In genomic region chr10:125448596-125448995, GRCh38 we compare ENCODE assay signal across 9 cellular contexts.
A peak's percentile ranks its signal among the peaks of the same experiment; 100 is the strongest.
DNase-seq lines count a peak whose midpoint lies in the region; ATAC-seq, FAIRE-seq and TF ChIP-seq lines count a peak whose summit lies in the region.
"Had no signal": no experiment of that assay in that cellular context is flagged by ENCODE, and none has a peak within 500 bp of the region (broad histone marks: within the 10 kb centered on the region; RNA-seq: fewer than 3 reads in every experiment).

No MANE protein-coding gene starts in this region.

- H3K9me3 ChIP-seq in A549, result no peaks in the 10 kb centered on the region
- H3K9me3 ChIP-seq in esophagus squamous epithelium, result no peaks in the 10 kb centered on the region

- peaks cover 0 to 2% of the 10 kb centered on the region in 2 donors for H3K4me1 Mint-ChIP-seq in natural killer cell treated with Interleukin-12 subunit alpha and Interleukin-12 subunit beta and Interleukin-15 and Interleukin-18, amount 100 ng/mL, for 72 hours (ENCODE audit: low read depth in 2 of 2)

- TF ChIP-seq CTCF in A549 (IDR thresholded peaks at IDR 0.05) (peak; percentile 48), esophagus squamous epithelium (IDR thresholded peaks at IDR 0.05) (peak in 4 of 6 experiments; percentile 10 to 43 (median 22))

- H3K36me3 Mint-ChIP-seq in natural killer cell treated with Interleukin-12 subunit alpha and Interleukin-12 subunit beta and Interleukin-15 and Interleukin-18, amount 100 ng/mL, for 72 hours, result no peaks in the 10 kb centered on the region

- H3K4me1 ChIP-seq in A549, result no peaks in the 10 kb centered on the region
- no peaks in the 10 kb centered on the region for H3K4me1 ChIP-seq in esophagus squamous epithelium

- intact Hi-C loops in esophagus squamous epithelium (cut with DNase I), result no loop called here

- H3K36me3 ChIP-seq in esophagus squamous epithelium, result no peaks in the 10 kb centered on the region

- no peak overlapping the region for H3K27ac Mint-ChIP-seq in natural killer cell treated with Interleukin-12 subunit alpha and Interleukin-12 subunit beta and Interleukin-15 and Interleukin-18, amount 100 ng/mL, for 72 hours

- 0 out of 5 replicates have a peak, but pooled peaks of 1 of the 2 experiments have one; percentile 23 for TF ChIP-seq RAD21 in A549 (conservative IDR thresholded peaks at IDR 0.05 in 1 of 2, IDR thresholded peaks at IDR 0.05 in 1 of 2)

- H3K4me3 ChIP-seq in A549 (no peak overlapping the region), esophagus squamous epithelium (no peak overlapping the region)

- POLR2A ChIA-PET in A549 (lab: Yijun Ruan, JAX), result interaction anchor here (0.6 kb wide), 1 partner anchor 37 kb away, joined by 3 read pairs; no protein-coding TSS in a partner anchor

- H3K27me3 Mint-ChIP-seq in natural killer cell treated with Interleukin-12 subunit alpha and Interleukin-12 subunit beta and Interleukin-15 and Interleukin-18, amount 100 ng/mL, for 72 hours, result peaks cover 16 to 39% of the 10 kb centered on the region in 2 donors

- no peaks in the 10 kb centered on the region for H3K9me3 Mint-ChIP-seq in natural killer cell treated with Interleukin-12 subunit alpha and Interleukin-12 subunit beta and Interleukin-15 and Interleukin-18, amount 100 ng/mL, for 72 hours

- no peak for TF ChIP-seq EP300 in A549 (IDR thresholded peaks at IDR 0.05)

- no peak for FAIRE-seq in A549 (lab: Jason Lieb, UNC)

- H3K27me3 ChIP-seq in esophagus squamous epithelium, result no peaks in the 10 kb centered on the region

- TF ChIP-seq POLR2A in A549 (IDR thresholded peaks at IDR 0.05; ENCODE audit: low read length), result no peak
- no peak for TF ChIP-seq POLR2A in esophagus squamous epithelium (IDR thresholded peaks at IDR 0.05)

- WGBS in A549 (ENCODE audit: missing lambda C conversion rate), result 6% methylated on average over 5 of the region's 5 CpGs
- 16 to 37% methylated on average over 5 of the region's 5 CpGs for WGBS in esophagus squamous epithelium, 2 donors

- no peak overlapping the region for H3K4me2 ChIP-seq in A549

- H3K4me3 Mint-ChIP-seq in natural killer cell treated with Interleukin-12 subunit alpha and Interleukin-12 subunit beta and Interleukin-15 and Interleukin-18, amount 100 ng/mL, for 72 hours, result no peak overlapping the region

- H3K27ac ChIP-seq in A549, result no peak overlapping the region
- H3K27ac ChIP-seq in esophagus squamous epithelium, result no peak overlapping the region

- ATAC-seq in A549 (peak; percentile 59 to 88; a peak in 4 of 6 replicates), HG03442 (IDR thresholded peaks at IDR 0.05; ENCODE audit: unreplicated experiment) (no peak), GM21367 (IDR thresholded peaks at IDR 0.05; ENCODE audit: unreplicated experiment) (no peak)
- ATAC-seq in natural killer cell treated with Interleukin-12 subunit alpha and Interleukin-12 subunit beta and Interleukin-15 and Interleukin-18, amount 100 ng/mL, for 72 hours, result no peak

- CTCF ChIA-PET in A549 (lab: Yijun Ruan, JAX), result interaction anchor here (0.8 to 1.5 kb wide), 7 partner anchors 11 to 287 kb away, joined by 3 to 6 read pairs (median 3); no protein-coding TSS in a partner anchor

- DNase-seq in A549 (ENCODE audit: low read depth in 1 of 2, low spot score in 1 of 2) (peak; percentile 28 to 53), GM03348 (ENCODE audit: low spot score) (peak; percentile 28), NCI-H748 (lab: John Stamatoyannopoulos, UW; ENCODE audit: unreplicated experiment) (peak; percentile 50), esophagus squamous epithelium (lab: John Stamatoyannopoulos, UW) (no peak), NCI-H524 (lab: John Stamatoyannopoulos, UW) (no peak)
- no peak for DNase-seq in natural killer cell treated with Interleukin-12 subunit alpha and Interleukin-12 subunit beta and Interleukin-15 and Interleukin-18, amount 100 ng/mL, for 72 hours (ENCODE audit: low spot score)
- DNase-seq: activated CD4-positive, alpha-beta T cell treated with anti-CD3 and anti-CD28 coated beads, Interleukin-2, amount 50 U/mL, for 4 hours had no signal

TF ChIP-seq in A549, 52 proteins besides CTCF, POLR2A, EP300 and RAD21:
- TF ChIP-seq ELK1 (IDR thresholded peaks at IDR 0.05; ENCODE audit: low read depth, low read length), result no peak
- no peak for TF ChIP-seq TP53 (CRISPR knock-in tag; IDR thresholded peaks at IDR 0.05)
- TF ChIP-seq HEYL (CRISPR knock-in tag; IDR thresholded peaks at IDR 0.05), result no peak
- no peak for TF ChIP-seq ZC3H11A (IDR thresholded peaks at IDR 0.05)
- TF ChIP-seq MAFK (IDR thresholded peaks at IDR 0.05; ENCODE audit: partially characterized antibody), result no peak
- no peak for TF ChIP-seq CHD4 (IDR thresholded peaks at IDR 0.05; ENCODE audit: borderline replicate concordance)
- no peak for TF ChIP-seq FOXS1 (CRISPR knock-in tag; IDR thresholded peaks at IDR 0.05)
- no peak for TF ChIP-seq JUNB (IDR thresholded peaks at IDR 0.05)
- no peak for TF ChIP-seq ZFP36 (IDR thresholded peaks at IDR 0.05; ENCODE audit: borderline replicate concordance, partially characterized antibody)

Comparison
In these comparisons a context has a peak if more than half of its experiments do, and no peak if none do; other contexts are left out.
1. ATAC-seq: peak in A549 (2 of 2); none in HG03442 (single experiment), GM21367 (single experiment) and natural killer cell treated with Interleukin-12 subunit alpha and Interleukin-12 subunit beta and Interleukin-15 and Interleukin-18, amount 100 ng/mL, for 72 hours (0 of 2).
2. DNase-seq: peak in A549 (2 of 2), GM03348 (single experiment) and NCI-H748 (single experiment); none in esophagus squamous epithelium (single experiment), natural killer cell treated with Interleukin-12 subunit alpha and Interleukin-12 subunit beta and Interleukin-15 and Interleukin-18, amount 100 ng/mL, for 72 hours (single experiment) and NCI-H524 (0 of 2).